1 cellular context compared by ENCODE assay signal in genomic region chr5:34918025-34918424, GRCh38.
TF ChIP-seq lines count a peak whose summit lies in the region.

No MANE protein-coding gene starts in this region.

TF ChIP-seq in GM23338, 12 proteins besides CTCF, POLR2A, EP300 and RAD21 (continued from another document):
- no peak for TF ChIP-seq ZNF462 (CRISPR knock-in tag; IDR thresholded peaks at IDR 0.05)
- TF ChIP-seq EZH2 (IDR thresholded peaks at IDR 0.05; ENCODE audit: low read depth, unreplicated experiment): no peak
